In the genomic region with DNA sequence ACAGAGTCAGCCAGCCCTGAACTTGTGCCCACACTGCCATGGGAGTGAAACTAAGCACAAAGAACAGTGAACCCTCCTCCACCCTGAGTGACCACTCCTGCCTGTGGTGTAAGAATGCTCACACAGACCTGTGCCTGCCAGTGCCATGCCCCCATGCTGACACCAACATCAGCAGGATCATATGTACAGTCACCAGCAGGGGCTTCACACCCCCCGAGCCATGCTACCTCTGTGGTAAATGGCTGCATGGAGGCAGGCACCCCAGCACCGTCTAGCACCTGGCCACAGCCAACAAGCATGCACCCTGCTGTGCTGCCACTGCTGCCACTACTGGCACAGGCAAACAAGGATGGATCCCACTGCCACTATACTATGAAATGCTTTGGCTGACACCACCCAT, we compare ENCODE assay signal across 21 cellular contexts.
"Had no signal": no experiment of that assay in that cellular context is flagged by ENCODE, and none has a peak within 500 bp of the region (broad histone marks: within the 10 kb centered on the region; RNA-seq: fewer than 3 reads in every experiment).

No MANE protein-coding gene starts in this region.

- H3K4me1 ChIP-seq: SJSA1 had no signal

- H3K27ac ChIP-seq: HL-60, SJSA1, SK-N-MC had no signal

- DNase-seq: KBM-7, MV-4-11, NCI-H1048, NCI-H1105, NCI-H1417, NCI-H1436 treated with DMSO at 0.1 percent for 48 hours, NCI-H1694, NCI-H187 treated with DMSO at 0.1 percent for 48 hours, NCI-H2029 treated with DMSO at 0.1 percent for 48 hours, NCI-H2107, NCI-H2227 treated with DMSO at 0.1 percent for 48 hours, NCI-H524, NCI-H526 treated with DMSO at 0.1 percent for 48 hours, NCI-H748 treated with DMSO at 0.1 percent for 48 hours, Right ventricle myocardium superior, RPMI8226, SIG-M5 had no signal

- H3K36me3 ChIP-seq: SJSA1 had no signal

- H3K9me3 ChIP-seq: SJSA1 had no signal

- H3K27me3 ChIP-seq: SJSA1 had no signal

- FAIRE-seq: RCC 7860 had no signal

- H3K4me3 ChIP-seq: SJSA1, SK-N-MC had no signal
